Comparison of ENCODE assay signal across 1 cellular context in the genomic region with DNA sequence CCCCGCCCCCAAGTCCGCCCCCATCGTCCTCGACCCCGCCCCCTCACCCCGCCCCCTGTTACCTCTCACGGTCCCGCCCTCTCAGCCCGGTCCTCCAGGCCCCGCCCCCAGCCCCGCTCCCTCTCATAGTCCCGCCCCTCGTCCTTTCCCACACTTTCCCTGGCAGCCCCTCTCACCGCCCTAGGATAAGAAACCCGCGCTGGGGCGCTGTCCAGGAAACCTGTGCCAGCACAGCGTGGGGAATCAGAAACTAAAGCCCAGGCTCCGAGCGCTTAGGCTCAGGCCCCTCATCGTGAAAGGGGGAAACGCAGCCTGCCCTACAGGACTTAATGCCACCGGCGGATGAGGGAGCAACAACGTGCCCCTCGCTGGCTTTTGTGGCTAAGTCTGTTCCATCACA.
TF ChIP-seq lines count a peak whose summit lies in the region.

No MANE protein-coding gene starts in this region.

TF ChIP-seq in H1, 55 proteins besides CTCF, POLR2A, EP300 and RAD21:
- no peak for TF ChIP-seq ZNF274 (IDR thresholded peaks at IDR 0.05; ENCODE audit: borderline replicate concordance, extremely low read depth, low read length)
- TF ChIP-seq, protein P1, sequence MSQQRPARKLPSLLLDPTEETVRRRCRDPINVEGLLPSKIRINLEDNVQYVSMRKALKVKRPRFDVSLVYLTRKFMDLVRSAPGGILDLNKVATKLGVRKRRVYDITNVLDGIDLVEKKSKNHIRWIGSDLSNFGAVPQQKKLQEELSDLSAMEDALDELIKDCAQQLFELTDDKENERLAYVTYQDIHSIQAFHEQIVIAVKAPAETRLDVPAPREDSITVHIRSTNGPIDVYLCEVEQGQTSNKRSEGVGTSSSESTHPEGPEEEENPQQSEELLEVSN (IDR thresholded peaks at IDR 0.05) = peak; percentile 78; the same call in 1 of the 2 replicates
- TF ChIP-seq KDM4A (IDR thresholded peaks at IDR 0.05; ENCODE audit: low read depth, low read length, severe bottlenecking) = peak; percentile 32
- no peak for TF ChIP-seq SUZ12 (IDR thresholded peaks at IDR 0.05; ENCODE audit: low read length)
- TF ChIP-seq HDAC6 (IDR thresholded peaks at IDR 0.05; ENCODE audit: low read depth, low read length) = no peak
- TF ChIP-seq KDM5A (IDR thresholded peaks at IDR 0.05; ENCODE audit: low read length) = no peak
- no peak for TF ChIP-seq TCF12 (IDR thresholded peaks at IDR 0.05; ENCODE audit: low read depth, low read length)
- no peak for TF ChIP-seq KDM1A (IDR thresholded peaks at IDR 0.05; ENCODE audit: borderline replicate concordance, low read length)
- TF ChIP-seq GTF2F1 (IDR thresholded peaks at IDR 0.05; ENCODE audit: borderline replicate concordance, low read depth, low read length) = no peak
- no peak for TF ChIP-seq JUN (IDR thresholded peaks at IDR 0.05; ENCODE audit: low read depth, low read length)
TF ChIP-seq in H1: peak in this region for 2.
